1 cellular context compared by ENCODE assay signal in the genomic region with DNA sequence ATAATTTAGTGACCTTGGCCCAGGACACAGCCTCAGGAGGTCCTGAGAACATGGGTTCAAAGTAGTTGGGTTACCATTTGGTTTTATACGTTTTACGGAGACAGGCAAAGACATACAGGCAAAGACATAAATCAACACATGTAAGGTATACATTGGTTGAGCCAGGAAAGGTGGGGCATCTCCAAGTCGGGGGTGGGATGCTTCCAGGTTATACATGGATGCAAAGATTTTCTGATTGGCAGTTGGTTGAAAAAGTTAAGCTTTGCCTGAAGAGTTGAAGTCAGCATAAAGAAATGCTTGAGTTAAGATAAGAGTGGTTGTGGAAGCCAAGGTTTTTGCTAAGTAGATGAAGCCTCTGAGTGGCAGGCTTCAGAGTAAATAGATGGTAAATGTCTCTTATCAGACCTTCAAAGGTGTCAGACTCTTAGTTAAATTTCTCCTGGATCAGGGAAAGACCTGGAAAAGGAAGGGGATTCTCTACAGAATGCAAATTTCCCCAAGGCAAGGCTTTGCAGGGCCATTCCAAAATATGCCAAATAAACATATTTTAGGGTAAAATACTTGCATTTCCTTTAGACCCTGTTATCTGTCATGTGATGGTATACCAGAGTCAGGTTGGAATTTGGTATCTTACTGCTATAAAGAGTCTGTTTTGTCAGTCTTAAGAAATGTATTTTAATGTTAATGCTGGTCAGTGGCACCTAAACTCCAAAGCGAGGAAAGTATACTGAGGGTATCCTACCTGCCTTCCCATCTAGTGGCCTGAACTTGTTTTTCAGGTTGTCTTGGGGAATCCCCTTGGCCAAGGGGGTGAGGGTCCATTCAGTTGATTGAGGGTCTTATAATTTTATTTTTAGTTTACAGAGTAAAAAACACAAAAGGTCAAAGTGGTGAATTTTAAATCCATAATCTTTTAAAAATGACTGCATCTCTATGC.
TF ChIP-seq lines count a peak whose summit lies in the region.

No MANE protein-coding gene starts in this region.

TF ChIP-seq in GM23338, 12 proteins besides CTCF, POLR2A, EP300 and RAD21 (continued from another document):
- TF ChIP-seq, protein P1, sequence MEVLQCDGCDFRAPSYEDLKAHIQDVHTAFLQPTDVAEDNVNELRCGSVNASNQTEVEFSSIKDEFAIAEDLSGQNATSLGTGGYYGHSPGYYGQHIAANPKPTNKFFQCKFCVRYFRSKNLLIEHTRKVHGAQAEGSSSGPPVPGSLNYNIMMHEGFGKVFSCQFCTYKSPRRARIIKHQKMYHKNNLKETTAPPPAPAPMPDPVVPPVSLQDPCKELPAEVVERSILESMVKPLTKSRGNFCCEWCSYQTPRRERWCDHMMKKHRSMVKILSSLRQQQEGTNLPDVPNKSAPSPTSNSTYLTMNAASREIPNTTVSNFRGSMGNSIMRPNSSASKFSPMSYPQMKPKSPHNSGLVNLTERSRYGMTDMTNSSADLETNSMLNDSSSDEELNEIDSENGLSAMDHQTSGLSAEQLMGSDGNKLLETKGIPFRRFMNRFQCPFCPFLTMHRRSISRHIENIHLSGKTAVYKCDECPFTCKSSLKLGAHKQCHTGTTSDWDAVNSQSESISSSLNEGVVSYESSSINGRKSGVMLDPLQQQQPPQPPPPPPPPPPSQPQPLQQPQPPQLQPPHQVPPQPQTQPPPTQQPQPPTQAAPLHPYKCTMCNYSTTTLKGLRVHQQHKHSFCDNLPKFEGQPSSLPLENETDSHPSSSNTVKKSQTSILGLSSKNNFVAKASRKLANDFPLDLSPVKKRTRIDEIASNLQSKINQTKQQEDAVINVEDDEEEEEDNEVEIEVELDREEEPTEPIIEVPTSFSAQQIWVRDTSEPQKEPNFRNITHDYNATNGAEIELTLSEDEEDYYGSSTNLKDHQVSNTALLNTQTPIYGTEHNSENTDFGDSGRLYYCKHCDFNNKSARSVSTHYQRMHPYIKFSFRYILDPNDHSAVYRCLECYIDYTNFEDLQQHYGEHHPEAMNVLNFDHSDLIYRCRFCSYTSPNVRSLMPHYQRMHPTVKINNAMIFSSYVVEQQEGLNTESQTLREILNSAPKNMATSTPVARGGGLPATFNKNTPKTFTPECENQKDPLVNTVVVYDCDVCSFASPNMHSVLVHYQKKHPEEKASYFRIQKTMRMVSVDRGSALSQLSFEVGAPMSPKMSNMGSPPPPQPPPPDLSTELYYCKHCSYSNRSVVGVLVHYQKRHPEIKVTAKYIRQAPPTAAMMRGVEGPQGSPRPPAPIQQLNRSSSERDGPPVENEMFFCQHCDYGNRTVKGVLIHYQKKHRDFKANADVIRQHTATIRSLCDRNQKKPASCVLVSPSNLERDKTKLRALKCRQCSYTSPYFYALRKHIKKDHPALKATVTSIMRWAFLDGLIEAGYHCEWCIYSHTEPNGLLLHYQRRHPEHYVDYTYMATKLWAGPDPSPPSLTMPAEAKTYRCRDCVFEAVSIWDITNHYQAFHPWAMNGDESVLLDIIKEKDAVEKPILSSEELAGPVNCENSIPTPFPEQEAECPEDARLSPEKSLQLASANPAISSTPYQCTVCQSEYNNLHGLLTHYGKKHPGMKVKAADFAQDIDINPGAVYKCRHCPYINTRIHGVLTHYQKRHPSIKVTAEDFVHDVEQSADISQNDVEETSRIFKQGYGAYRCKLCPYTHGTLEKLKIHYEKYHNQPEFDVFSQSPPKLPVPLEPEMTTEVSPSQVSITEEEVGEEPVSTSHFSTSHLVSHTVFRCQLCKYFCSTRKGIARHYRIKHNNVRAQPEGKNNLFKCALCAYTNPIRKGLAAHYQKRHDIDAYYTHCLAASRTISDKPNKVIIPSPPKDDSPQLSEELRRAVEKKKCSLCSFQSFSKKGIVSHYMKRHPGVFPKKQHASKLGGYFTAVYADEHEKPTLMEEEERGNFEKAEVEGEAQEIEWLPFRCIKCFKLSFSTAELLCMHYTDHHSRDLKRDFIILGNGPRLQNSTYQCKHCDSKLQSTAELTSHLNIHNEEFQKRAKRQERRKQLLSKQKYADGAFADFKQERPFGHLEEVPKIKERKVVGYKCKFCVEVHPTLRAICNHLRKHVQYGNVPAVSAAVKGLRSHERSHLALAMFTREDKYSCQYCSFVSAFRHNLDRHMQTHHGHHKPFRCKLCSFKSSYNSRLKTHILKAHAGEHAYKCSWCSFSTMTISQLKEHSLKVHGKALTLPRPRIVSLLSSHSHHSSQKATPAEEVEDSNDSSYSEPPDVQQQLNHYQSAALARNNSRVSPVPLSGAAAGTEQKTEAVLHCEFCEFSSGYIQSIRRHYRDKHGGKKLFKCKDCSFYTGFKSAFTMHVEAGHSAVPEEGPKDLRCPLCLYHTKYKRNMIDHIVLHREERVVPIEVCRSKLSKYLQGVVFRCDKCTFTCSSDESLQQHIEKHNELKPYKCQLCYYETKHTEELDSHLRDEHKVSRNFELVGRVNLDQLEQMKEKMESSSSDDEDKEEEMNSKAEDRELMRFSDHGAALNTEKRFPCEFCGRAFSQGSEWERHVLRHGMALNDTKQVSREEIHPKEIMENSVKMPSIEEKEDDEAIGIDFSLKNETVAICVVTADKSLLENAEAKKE (CRISPR knock-in tag; IDR thresholded peaks at IDR 0.05): no peak
- TF ChIP-seq POLR2AphosphoS5 (IDR thresholded peaks at IDR 0.05; ENCODE audit: low read depth): no peak
